ENCODE assay signal across 1 cellular context in the genomic region with DNA sequence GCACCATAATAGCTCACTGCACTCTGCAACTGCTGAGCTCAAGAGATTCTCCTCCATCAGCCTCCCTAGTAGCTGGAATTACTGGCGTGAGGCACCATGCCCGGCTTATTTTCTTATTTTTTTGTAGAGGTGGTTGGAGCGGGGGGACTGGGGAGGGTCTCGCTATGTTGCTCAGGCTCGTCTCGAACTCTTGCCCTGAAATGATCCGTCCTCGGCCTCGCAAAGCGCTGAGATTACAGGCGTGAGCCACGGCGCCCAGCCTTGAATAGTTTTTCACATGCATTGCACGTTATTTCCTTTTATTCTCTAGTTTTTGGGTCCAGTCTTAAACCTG.
TF ChIP-seq lines count a peak whose summit lies in the region.

No MANE protein-coding gene starts in this region.

TF ChIP-seq in IMR-90, 13 proteins besides CTCF, POLR2A, EP300 and RAD21:
- no peak for TF ChIP-seq FOS (IDR thresholded peaks at IDR 0.05; ENCODE audit: low read depth, low read length)
- no peak for TF ChIP-seq CEBPB (IDR thresholded peaks at IDR 0.05; ENCODE audit: low read depth, low read length)
- no peak for TF ChIP-seq MAZ (IDR thresholded peaks at IDR 0.05; ENCODE audit: borderline replicate concordance, low read depth, low read length)
- TF ChIP-seq, protein P1, sequence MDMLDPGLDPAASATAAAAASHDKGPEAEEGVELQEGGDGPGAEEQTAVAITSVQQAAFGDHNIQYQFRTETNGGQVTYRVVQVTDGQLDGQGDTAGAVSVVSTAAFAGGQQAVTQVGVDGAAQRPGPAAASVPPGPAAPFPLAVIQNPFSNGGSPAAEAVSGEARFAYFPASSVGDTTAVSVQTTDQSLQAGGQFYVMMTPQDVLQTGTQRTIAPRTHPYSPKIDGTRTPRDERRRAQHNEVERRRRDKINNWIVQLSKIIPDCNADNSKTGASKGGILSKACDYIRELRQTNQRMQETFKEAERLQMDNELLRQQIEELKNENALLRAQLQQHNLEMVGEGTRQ (IDR thresholded peaks at IDR 0.05; ENCODE audit: low read depth, low read length), result no peak
